11 cellular contexts compared by ENCODE assay signal in genomic region chr3:187039723-187040414, GRCh38.
DNase-seq lines count a peak whose midpoint lies in the region; ATAC-seq lines count a peak whose summit lies in the region.
"Had no signal": no experiment of that assay in that cellular context is flagged by ENCODE, and none has a peak within 500 bp of the region (broad histone marks: within the 10 kb centered on the region; RNA-seq: fewer than 3 reads in every experiment).

No MANE protein-coding gene starts in this region.

- ATAC-seq in GM18868 (IDR thresholded peaks at IDR 0.05; ENCODE audit: unreplicated experiment) = peak; percentile 44
- no peak for ATAC-seq in activated naive CD4-positive, alpha-beta T cell treated with anti-CD3 and anti-CD28 coated beads, Interleukin-2, amount 50 U/mL, for 72 hours
- no peak for ATAC-seq in natural killer cell treated with Interleukin-12 subunit alpha and Interleukin-12 subunit beta and Interleukin-15 and Interleukin-18, amount 100 ng/mL, for 72 hours

- peaks cover 25% of the 10 kb centered on the region for H3K9me3 Mint-ChIP-seq in activated CD4-positive, alpha-beta T cell treated with anti-CD3 and anti-CD28 coated beads, Interleukin-2, amount 10 ng/mL, durations not matched to agents 7 days and 5 days
- H3K9me3 Mint-ChIP-seq in activated naive CD4-positive, alpha-beta T cell treated with anti-CD3 and anti-CD28 coated beads, Interleukin-2, amount 50 U/mL, for 72 hours = peaks cover 14 to 17% of the 10 kb centered on the region in 2 donors
- H3K9me3 Mint-ChIP-seq in natural killer cell treated with Interleukin-12 subunit alpha and Interleukin-12 subunit beta and Interleukin-15 and Interleukin-18, amount 100 ng/mL, for 72 hours = peaks cover 5% of the 10 kb centered on the region

- CTCF ChIA-PET in activated CD4-positive, alpha-beta T cell treated with anti-CD3 and anti-CD28 coated beads, Interleukin-2, amount 10 ng/mL, durations not matched to agents 7 days and 5 days (lab: Charles Lee) = interaction anchor here (1.5 to 3.8 kb wide), 5 partner anchors 10 to 108 kb away, joined by 4 to 24 read pairs (median 6); no protein-coding TSS in a partner anchor

- POLR2A ChIA-PET in activated CD4-positive, alpha-beta T cell treated with anti-CD3 and anti-CD28 coated beads, Interleukin-2, amount 10 ng/mL, durations not matched to agents 7 days and 5 days (lab: Charles Lee) = no interaction called here

- peaks cover 63% of the 10 kb centered on the region for H3K4me1 Mint-ChIP-seq in activated CD4-positive, alpha-beta T cell treated with anti-CD3 and anti-CD28 coated beads, Interleukin-2, amount 10 ng/mL, durations not matched to agents 7 days and 5 days
- H3K4me1 Mint-ChIP-seq in natural killer cell treated with Interleukin-12 subunit alpha and Interleukin-12 subunit beta and Interleukin-15 and Interleukin-18, amount 100 ng/mL, for 72 hours (ENCODE audit: low read depth in 2 of 2) = peaks cover 37 to 38% of the 10 kb centered on the region in 2 donors

- H3K36me3 Mint-ChIP-seq in activated CD4-positive, alpha-beta T cell treated with anti-CD3 and anti-CD28 coated beads, Interleukin-2, amount 10 ng/mL, durations not matched to agents 7 days and 5 days (ENCODE audit: low read depth) = peaks cover 81% of the 10 kb centered on the region
- peaks cover 46 to 79% of the 10 kb centered on the region in 2 donors for H3K36me3 Mint-ChIP-seq in activated naive CD4-positive, alpha-beta T cell treated with anti-CD3 and anti-CD28 coated beads, Interleukin-2, amount 50 U/mL, for 72 hours
- peaks cover 64% of the 10 kb centered on the region for H3K36me3 Mint-ChIP-seq in natural killer cell treated with Interleukin-12 subunit alpha and Interleukin-12 subunit beta and Interleukin-15 and Interleukin-18, amount 100 ng/mL, for 72 hours

- peak overlapping the region; percentile 86 for H3K27ac Mint-ChIP-seq in activated CD4-positive, alpha-beta T cell treated with anti-CD3 and anti-CD28 coated beads, Interleukin-2, amount 10 ng/mL, durations not matched to agents 7 days and 5 days
- peak overlapping the region; percentile 96 to 98 for H3K27ac Mint-ChIP-seq in activated naive CD4-positive, alpha-beta T cell treated with anti-CD3 and anti-CD28 coated beads, Interleukin-2, amount 50 U/mL, for 72 hours
- H3K27ac Mint-ChIP-seq in natural killer cell treated with Interleukin-12 subunit alpha and Interleukin-12 subunit beta and Interleukin-15 and Interleukin-18, amount 100 ng/mL, for 72 hours = peak overlapping the region; percentile 90 to 95

- H3K4me3 Mint-ChIP-seq in activated CD4-positive, alpha-beta T cell treated with anti-CD3 and anti-CD28 coated beads, Interleukin-2, amount 10 ng/mL, durations not matched to agents 7 days and 5 days = no peak overlapping the region
- H3K4me3 Mint-ChIP-seq in natural killer cell treated with Interleukin-12 subunit alpha and Interleukin-12 subunit beta and Interleukin-15 and Interleukin-18, amount 100 ng/mL, for 72 hours = no peak overlapping the region

- H3K27me3 Mint-ChIP-seq in activated CD4-positive, alpha-beta T cell treated with anti-CD3 and anti-CD28 coated beads, Interleukin-2, amount 10 ng/mL, durations not matched to agents 7 days and 5 days = no peaks in the 10 kb centered on the region
- no peaks in the 10 kb centered on the region for H3K27me3 Mint-ChIP-seq in natural killer cell treated with Interleukin-12 subunit alpha and Interleukin-12 subunit beta and Interleukin-15 and Interleukin-18, amount 100 ng/mL, for 72 hours

- DNase-seq in activated CD4-positive, alpha-beta T cell treated with anti-CD3 and anti-CD28 coated beads, Interleukin-2, amount 10 ng/mL, durations not matched to agents 7 days and 5 days = no peak
- no peak for DNase-seq in activated CD4-positive, alpha-beta T cell treated with anti-CD3 and anti-CD28 coated beads, Interleukin-2, amount 50 U/mL, for 4 hours
- DNase-seq in activated naive CD4-positive, alpha-beta T cell treated with anti-CD3 and anti-CD28 coated beads, Interleukin-2, amount 50 U/mL, for 72 hours (ENCODE audit: low spot score in 2 of 2) = no peak
- DNase-seq in natural killer cell treated with Interleukin-12 subunit alpha and Interleukin-12 subunit beta and Interleukin-15 and Interleukin-18, amount 100 ng/mL, for 72 hours (ENCODE audit: low spot score) = no peak
- DNase-seq in NCI-H2196 treated with DMSO at 0.1 percent for 48 hours (lab: John Stamatoyannopoulos, UW; ENCODE audit: unreplicated experiment) (no peak), NCI-H2107 treated with DMSO at 0.1 percent for 48 hours (lab: John Stamatoyannopoulos, UW; ENCODE audit: unreplicated experiment) (no peak), midbrain (lab: John Stamatoyannopoulos, UW) (no peak)
- DNase-seq: activated CD4-positive, alpha-beta T cell treated with anti-CD3 and anti-CD28 coated beads for 1 hour; DMS79; NCI-H2081 had no signal
